Comparison of ENCODE assay signal across 8 cellular contexts in the genomic region with DNA sequence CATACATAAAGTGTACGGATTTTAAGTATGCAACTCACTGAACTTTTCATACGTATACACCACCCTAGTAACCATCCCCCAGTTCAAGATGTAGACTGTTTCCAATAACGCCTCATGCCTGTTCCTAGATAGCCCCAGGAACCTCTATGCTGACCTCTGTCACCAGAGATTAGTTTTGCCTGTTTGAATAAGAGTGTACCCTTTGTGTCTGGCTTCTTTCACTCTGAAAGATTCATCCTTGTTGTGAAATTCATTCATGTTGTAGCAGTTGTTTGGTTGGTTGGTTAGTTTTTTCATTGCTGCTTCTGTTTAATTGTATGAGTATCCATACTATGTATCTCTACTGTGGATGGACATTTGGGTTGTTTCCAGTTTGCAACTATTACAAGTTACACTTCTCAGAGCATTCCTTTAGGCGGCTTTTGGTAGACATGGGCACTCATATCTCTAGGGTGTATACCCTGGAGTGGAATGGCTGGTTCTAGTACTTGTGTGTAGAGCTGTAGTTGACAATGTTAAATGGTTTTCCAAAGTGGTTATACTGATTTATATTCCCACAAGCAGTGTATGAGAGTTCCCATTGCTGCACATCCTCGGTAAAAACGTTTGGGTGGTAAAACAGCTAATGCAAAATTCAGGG. TPM values are rescaled to one million over a fixed set of nuclear protein-coding genes. Genes with fewer than 3 reads are reported as not detected.
DNase-seq lines count a peak whose midpoint lies in the region; ATAC-seq and TF ChIP-seq lines count a peak whose summit lies in the region.

No MANE protein-coding gene starts in this region.

- H3K9me3 ChIP-seq in heart left ventricle = no peaks in the 10 kb centered on the region

- H3K27ac ChIP-seq in heart left ventricle = peak overlapping the region in 10 of 12 donors; percentile 77 to 93 (median 87)

- H3K4me1 ChIP-seq in heart left ventricle = peaks cover 0 to 60% (median 37%) of the 10 kb centered on the region in 12 donors

- TF ChIP-seq POLR2A in heart left ventricle (IDR thresholded peaks at IDR 0.05) = no peak

- H3K27me3 ChIP-seq in heart left ventricle = no peaks in the 10 kb centered on the region

- WGBS in heart left ventricle, 4 donors = 44 to 57% (median 50%) methylated on average over 6 of the region's 6 CpGs

- H3K4me3 ChIP-seq in heart left ventricle (peak overlapping the region in 11 of 12 donors; percentile 70 to 88 (median 77)), epithelial cell of esophagus (ENCODE audit: low read length) (peak overlapping the region; percentile 73), skeletal muscle cell (ENCODE audit: low read depth, low read length) (peak overlapping the region; percentile 77)

- TF ChIP-seq CTCF in heart left ventricle (IDR thresholded peaks at IDR 0.05) (no peak), epithelial cell of esophagus (IDR thresholded peaks at IDR 0.05; ENCODE audit: insufficient read depth, low read depth, low read length, missing control alignments) (no peak)

- DNase-seq in heart left ventricle (no peak), left ventricle myocardium superior (no peak), SK-MEL-5 (ENCODE audit: low read depth, low spot score) (peak; percentile 23), epithelial cell of esophagus (ENCODE audit: low read depth) (peak; percentile 34), skeletal muscle cell (ENCODE audit: low read depth) (no peak)

- ATAC-seq in heart left ventricle (no peak), left ventricle myocardium superior (no peak), GM18868 (IDR thresholded peaks at IDR 0.05; ENCODE audit: unreplicated experiment) (no peak), HG03521 (IDR thresholded peaks at IDR 0.05; ENCODE audit: unreplicated experiment) (no peak), GM18502 (IDR thresholded peaks at IDR 0.05; ENCODE audit: poor library complexity, unreplicated experiment) (no peak)

- no peaks in the 10 kb centered on the region for H3K36me3 ChIP-seq in heart left ventricle

- intact Hi-C loops in heart left ventricle (cut with DNase I) = loop anchor here in 9 of 10 donors (2.0 to 10.0 kb wide), 21 partner anchors 104 to 1246 kb away; partner anchors contain the start of gene TRIM13 (in 2 of the 9)
- intact Hi-C loops in left ventricle myocardium superior (cut with micrococcal nuclease) = loop anchor here (10.0 kb wide), 2 partner anchors 376 to 936 kb away; no protein-coding TSS in a partner anchor

- in situ Hi-C loops in SK-MEL-5 (cut with HindIII; ENCODE audit: low pct_unique_long_range_greater_than_20kb, low sequenced_read_pairs) = no loop called here

RNA-seq across cellular contexts. Expression of gene RNASEH2B, which starts 1.6 kb away (rescaled TPM):
- total RNA-seq in heart left ventricle (10 to 100 TPM; 22.7 to 53.1 (median 43.4) TPM), left ventricle myocardium superior (47.8 TPM)
- 10 to 100 TPM; 28.5 to 61.9 TPM for polyA plus RNA-seq in heart left ventricle
- total RNA-seq in SK-MEL-5 (2014; rRNA removed; shearing (Covaris generic)) = 79.6 and 87.0 TPM in 2 replicates
- polyA plus RNA-seq in SK-MEL-5 (2015; cell fraction: cytosol; rRNA removed) = 37.8 and 43.6 TPM in 2 replicates
- polyA plus RNA-seq in SK-MEL-5 (2015; cell fraction: nucleus; rRNA removed) = 48.6 and 60.4 TPM in 2 replicates

Comparison
In these comparisons a context has a peak if more than half of its experiments do, and no peak if none do; other contexts are left out.
1. DNase-seq: peak in SK-MEL-5 (single experiment) and epithelial cell of esophagus (single experiment); none in heart left ventricle (0 of 5), left ventricle myocardium superior (single experiment) and skeletal muscle cell (single experiment).
2. Peak in every context shown above with its lines, with median percentiles within 50 percentile points of each other: H3K4me3 ChIP-seq.